In the genomic region with DNA sequence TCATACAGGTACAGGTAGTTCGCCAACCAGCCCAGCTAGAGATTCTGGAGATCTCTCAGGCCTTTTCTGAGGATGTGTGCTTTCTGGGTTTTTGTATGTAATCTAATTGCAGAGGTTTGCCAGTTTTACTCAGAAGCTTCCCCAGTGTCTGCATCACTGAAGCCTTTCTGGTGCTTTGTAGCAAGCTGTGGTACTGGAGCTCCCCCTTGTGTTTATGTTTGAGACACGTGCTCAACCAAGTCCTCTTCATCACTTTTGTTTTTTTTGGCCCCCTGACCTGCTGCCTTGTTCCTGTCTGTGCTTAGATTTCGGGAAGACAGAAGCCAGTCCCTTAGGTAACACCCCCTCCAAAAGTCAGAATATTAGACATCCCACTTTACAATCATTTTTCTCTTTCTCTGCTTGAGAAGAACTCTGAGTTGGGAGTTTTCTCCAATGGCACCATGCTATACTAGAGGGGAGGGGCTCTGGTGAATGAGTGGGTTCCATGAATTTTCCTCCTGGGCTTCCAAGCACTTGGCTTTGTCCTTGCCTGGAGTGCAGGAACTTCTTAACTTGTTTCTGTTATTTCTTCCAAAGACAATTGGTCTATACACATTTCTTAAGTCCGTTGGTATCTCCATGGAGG, we compare ENCODE assay signal across 9 cellular contexts.
DNase-seq lines count a peak whose midpoint lies in the region; ATAC-seq and TF ChIP-seq lines count a peak whose summit lies in the region.
"Had no signal": no experiment of that assay in that cellular context is flagged by ENCODE, and none has a peak within 500 bp of the region (broad histone marks: within the 10 kb centered on the region; RNA-seq: fewer than 3 reads in every experiment).

No MANE protein-coding gene starts in this region.

- no peaks in the 10 kb centered on the region for H3K36me3 Mint-ChIP-seq in CD8-positive, alpha-beta T cell

- H3K9me3 Mint-ChIP-seq in CD8-positive, alpha-beta T cell, result peaks cover 14% of the 10 kb centered on the region

- CTCF ChIA-PET in CD8-positive, alpha-beta T cell (lab: Charles Lee), result no interaction called here

- H3K9me3 ChIP-seq in CD8-positive, alpha-beta T cell (ENCODE audit: low read length), result no peaks in the 10 kb centered on the region
- H3K9me3 ChIP-seq: neutrophil had no signal

- no peaks in the 10 kb centered on the region for H3K36me3 ChIP-seq in CD8-positive, alpha-beta T cell (ENCODE audit: insufficient read depth, low read length)
- H3K36me3 ChIP-seq: neutrophil had no signal

- TF ChIP-seq CTCF in GM12875 (IDR thresholded peaks at IDR 0.05; ENCODE audit: borderline replicate concordance, insufficient read depth, low read depth, low read length) (peak; percentile 75), NB4 (IDR thresholded peaks at IDR 0.05; ENCODE audit: low read depth, low read length) (peak; percentile 54), fibroblast of mammary gland (conservative IDR thresholded peaks at IDR 0.05; ENCODE audit: control insufficient read depth, insufficient read depth, low read depth, low read length) (peak; percentile 86), omental fat pad (IDR thresholded peaks at IDR 0.05) (no peak)
- no peak for TF ChIP-seq CTCF in CD8-positive, alpha-beta T cell (IDR thresholded peaks at IDR 0.05)

- no peaks in the 10 kb centered on the region for H3K4me1 Mint-ChIP-seq in CD8-positive, alpha-beta T cell (ENCODE audit: low read depth)

- no peaks in the 10 kb centered on the region for H3K4me1 ChIP-seq in CD8-positive, alpha-beta T cell (ENCODE audit: insufficient read depth, low read length)

- no peak overlapping the region for H3K4me3 Mint-ChIP-seq in CD8-positive, alpha-beta T cell

- ATAC-seq in HG02642 (IDR thresholded peaks at IDR 0.05; ENCODE audit: poor library complexity, unreplicated experiment) (peak; percentile 95), omental fat pad (ENCODE audit: low FRiP score) (peak; percentile 77)
- ATAC-seq in CD8-positive, alpha-beta T cell, result no peak

- DNase-seq in AG08395 (ENCODE audit: low spot score) (peak; percentile 81), NB4 (ENCODE audit: low read depth) (peak; percentile 66), SW480 (ENCODE audit: low spot score) (peak; percentile 60), fibroblast of mammary gland (ENCODE audit: low read depth) (peak; percentile 81), omental fat pad (ENCODE audit: low spot score) (no peak)
- DNase-seq in CD8-positive, alpha-beta T cell, result no peak

- TF ChIP-seq POLR2A in NB4 (IDR thresholded peaks at IDR 0.05; ENCODE audit: extremely low read depth, insufficient read length), result no peak

- POLR2A ChIA-PET in CD8-positive, alpha-beta T cell (lab: Charles Lee), result no interaction called here

- no peak overlapping the region for H3K27ac ChIP-seq in CD8-positive, alpha-beta T cell (ENCODE audit: low read depth, low read length)
- H3K27ac ChIP-seq: neutrophil had no signal

- no peak overlapping the region for H3K27ac Mint-ChIP-seq in CD8-positive, alpha-beta T cell

- intact Hi-C loops in CD8-positive, alpha-beta T cell (cut with DNase I, micrococcal nuclease), result no loop called here

- H3K27me3 ChIP-seq in CD8-positive, alpha-beta T cell (ENCODE audit: insufficient read depth, low read length), result no peaks in the 10 kb centered on the region
- H3K27me3 ChIP-seq: neutrophil had no signal

- H3K4me3 ChIP-seq in GM12875 (ENCODE audit: low read depth, low read length) (no peak overlapping the region), NB4 (ENCODE audit: low read depth, low read length) (no peak overlapping the region), fibroblast of mammary gland (ENCODE audit: control insufficient read depth, low read depth, low read length) (no peak overlapping the region)
- H3K4me3 ChIP-seq in CD8-positive, alpha-beta T cell (ENCODE audit: low read depth, low read length), result no peak overlapping the region

- H3K27me3 Mint-ChIP-seq in CD8-positive, alpha-beta T cell (ENCODE audit: low read depth), result peaks cover 2% of the 10 kb centered on the region

Comparison
In these comparisons a context has a peak if more than half of its experiments do, and no peak if none do; other contexts are left out.
1. DNase-seq: peak in AG08395 (single experiment), NB4 (single experiment), SW480 (single experiment) and fibroblast of mammary gland (single experiment); none in omental fat pad (single experiment) and CD8-positive, alpha-beta T cell (0 of 7).
2. CTCF ChIP-seq: peak in GM12875 (single experiment), NB4 (single experiment) and fibroblast of mammary gland (single experiment); none in omental fat pad (0 of 3) and CD8-positive, alpha-beta T cell (single experiment).